8 cellular contexts compared by ENCODE assay signal in genomic region chr4:5812506-5813229, GRCh38.
DNase-seq lines count a peak whose midpoint lies in the region; ATAC-seq and TF ChIP-seq lines count a peak whose summit lies in the region.

No MANE protein-coding gene starts in this region.

- H3K4me1 ChIP-seq in right cardiac atrium (ENCODE audit: control insufficient read depth, insufficient read depth, low read length) (no peaks in the 10 kb centered on the region), sigmoid colon (peaks cover 0 to 8% (median 0%) of the 10 kb centered on the region in 4 donors)

- H3K9me3 ChIP-seq in right cardiac atrium (ENCODE audit: control insufficient read depth, low read length) (no peaks in the 10 kb centered on the region), sigmoid colon (no peaks in the 10 kb centered on the region)

- H3K36me3 ChIP-seq in sigmoid colon = peaks cover 25 to 56% (median 27%) of the 10 kb centered on the region in 4 donors

- intact Hi-C loops in right cardiac atrium (cut with DNase I) (loop anchor here in 2 of 4 donors (10.0 kb wide), 2 partner anchors 758 to 1328 kb away; partner anchors contain the start of gene STK32B (in 1 of the 2)), sigmoid colon (cut with DNase I) (loop anchor here (2.0 to 10.0 kb wide), 2 partner anchors 102 to 758 kb away; partner anchors contain the start of genes EVC and STK32B)

- no peak for TF ChIP-seq POLR2A in sigmoid colon (IDR thresholded peaks at IDR 0.05)

- DNase-seq in NCI-H2081 (lab: John Stamatoyannopoulos, UW) (peak; percentile 62 to 74), NCI-H2081 treated with DMSO at 0.1 percent for 48 hours (lab: John Stamatoyannopoulos, UW) (no peak), NCI-H226 (peak; percentile 32), amniotic stem cell (lab: John Stamatoyannopoulos, UW) (peak; percentile 48), right cardiac atrium (no peak), sigmoid colon (peak; percentile 64)

- H3K27me3 ChIP-seq in right cardiac atrium (ENCODE audit: control insufficient read depth, insufficient read depth) (no peaks in the 10 kb centered on the region), sigmoid colon (no peaks in the 10 kb centered on the region)

- peak; percentile 29 to 69 (median 60) for TF ChIP-seq CTCF in sigmoid colon (IDR thresholded peaks at IDR 0.05)

- ATAC-seq in HG02759 (IDR thresholded peaks at IDR 0.05; ENCODE audit: unreplicated experiment) = peak; percentile 67
- ATAC-seq in right cardiac atrium = peak; percentile 70 to 75
- no peak for ATAC-seq in GM18907 (IDR thresholded peaks at IDR 0.05; ENCODE audit: unreplicated experiment)

- no peak for TF ChIP-seq EP300 in sigmoid colon (IDR thresholded peaks at IDR 0.05)

- 76% methylated on average over 9 of the region's 9 CpGs for WGBS in right cardiac atrium
- 73 to 79% methylated on average over 9 of the region's 9 CpGs for WGBS in sigmoid colon, 2 donors

- H3K27ac ChIP-seq in right cardiac atrium (ENCODE audit: low read length) (no peak overlapping the region), sigmoid colon (peak overlapping the region in 3 of 4 donors; percentile 43 to 67 (median 59))

- no peak overlapping the region for H3K4me3 ChIP-seq in right cardiac atrium (ENCODE audit: low read length)
- no peak overlapping the region for H3K4me3 ChIP-seq in sigmoid colon

Comparison
In these comparisons a context has a peak if more than half of its experiments do, and no peak if none do; other contexts are left out.
1. DNase-seq: peak in NCI-H2081 (2 of 2), NCI-H226 (single experiment), amniotic stem cell (single experiment) and sigmoid colon (single experiment); none in NCI-H2081 treated with DMSO at 0.1 percent for 48 hours (single experiment) and right cardiac atrium (0 of 3).